ENCODE assay signal across 1 cellular context in the genomic region with DNA sequence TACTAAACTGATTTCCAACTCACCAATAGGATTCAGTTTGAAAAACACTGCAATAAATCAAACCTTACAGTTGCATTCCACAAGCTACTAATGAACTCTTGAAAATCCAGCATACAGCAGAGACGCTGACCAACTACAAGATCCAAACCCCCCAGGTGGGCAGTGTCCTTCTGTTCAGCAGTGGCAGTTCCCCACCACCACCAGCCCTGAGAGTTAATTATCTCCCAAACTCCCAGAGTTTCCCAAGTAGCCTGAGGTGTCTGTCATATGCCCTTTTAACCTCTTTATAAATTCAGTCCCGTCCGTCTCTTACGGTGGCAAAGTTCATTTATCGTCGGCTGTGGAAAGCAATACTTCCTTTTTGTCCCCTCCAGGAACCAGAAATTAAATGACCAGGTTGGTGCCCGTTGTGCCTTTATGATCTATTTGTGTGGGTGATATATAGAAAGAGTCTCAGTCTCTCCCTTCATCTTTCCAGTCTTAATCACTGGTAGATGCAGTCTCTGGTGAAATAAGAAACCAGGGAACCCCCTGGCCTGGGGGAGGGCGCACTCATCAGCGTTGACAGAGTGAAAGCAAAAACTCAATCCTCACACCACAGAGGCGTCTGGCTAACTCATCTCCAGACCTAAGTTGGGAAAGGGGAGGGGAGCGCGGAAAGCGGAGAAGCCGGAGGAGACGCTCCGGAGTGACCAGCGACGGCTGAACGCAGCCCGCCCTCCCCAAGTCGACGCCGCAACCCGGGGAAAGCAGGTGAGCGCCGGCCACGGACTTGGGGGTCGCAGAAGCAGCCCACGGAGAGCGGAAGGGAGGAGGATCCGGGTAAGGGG.
TF ChIP-seq lines count a peak whose summit lies in the region.

No MANE protein-coding gene starts in this region.

TF ChIP-seq in HepG2, 621 proteins besides CTCF, POLR2A, EP300 and RAD21 (continues in another document):
- peak; percentile 68 for TF ChIP-seq ZNF605 (CRISPR knock-in tag; IDR thresholded peaks at IDR 0.05)
- 0 out of 2 replicates have a peak, but pooled peaks have one; percentile 18 for TF ChIP-seq NFKBIZ (CRISPR knock-in tag; IDR thresholded peaks at IDR 0.05)
- 0 out of 2 replicates have a peak, but pooled peaks have one; percentile 33 for TF ChIP-seq TBX2 (CRISPR knock-in tag; IDR thresholded peaks at IDR 0.05; ENCODE audit: borderline replicate concordance)
- TF ChIP-seq, protein P1, sequence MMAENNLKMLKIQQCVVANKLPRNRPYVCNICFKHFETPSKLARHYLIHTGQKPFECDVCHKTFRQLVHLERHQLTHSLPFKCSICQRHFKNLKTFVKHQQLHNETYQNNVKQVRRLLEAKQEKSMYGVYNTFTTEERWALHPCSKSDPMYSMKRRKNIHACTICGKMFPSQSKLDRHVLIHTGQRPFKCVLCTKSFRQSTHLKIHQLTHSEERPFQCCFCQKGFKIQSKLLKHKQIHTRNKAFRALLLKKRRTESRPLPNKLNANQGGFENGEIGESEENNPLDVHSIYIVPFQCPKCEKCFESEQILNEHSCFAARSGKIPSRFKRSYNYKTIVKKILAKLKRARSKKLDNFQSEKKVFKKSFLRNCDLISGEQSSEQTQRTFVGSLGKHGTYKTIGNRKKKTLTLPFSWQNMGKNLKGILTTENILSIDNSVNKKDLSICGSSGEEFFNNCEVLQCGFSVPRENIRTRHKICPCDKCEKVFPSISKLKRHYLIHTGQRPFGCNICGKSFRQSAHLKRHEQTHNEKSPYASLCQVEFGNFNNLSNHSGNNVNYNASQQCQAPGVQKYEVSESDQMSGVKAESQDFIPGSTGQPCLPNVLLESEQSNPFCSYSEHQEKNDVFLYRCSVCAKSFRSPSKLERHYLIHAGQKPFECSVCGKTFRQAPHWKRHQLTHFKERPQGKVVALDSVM (CRISPR knock-in tag; IDR thresholded peaks at IDR 0.05): 0 out of 2 replicates have a peak, but pooled peaks have one; percentile 32
- peak; percentile 61; the same call in 1 of the 2 replicates for TF ChIP-seq TOPORS (CRISPR knock-in tag; IDR thresholded peaks at IDR 0.05)
- TF ChIP-seq ZIK1 (CRISPR knock-in tag; IDR thresholded peaks at IDR 0.05; ENCODE audit: borderline replicate concordance, low read depth): 0 out of 2 replicates have a peak, but pooled peaks have one; percentile 9
- TF ChIP-seq, protein P2, sequence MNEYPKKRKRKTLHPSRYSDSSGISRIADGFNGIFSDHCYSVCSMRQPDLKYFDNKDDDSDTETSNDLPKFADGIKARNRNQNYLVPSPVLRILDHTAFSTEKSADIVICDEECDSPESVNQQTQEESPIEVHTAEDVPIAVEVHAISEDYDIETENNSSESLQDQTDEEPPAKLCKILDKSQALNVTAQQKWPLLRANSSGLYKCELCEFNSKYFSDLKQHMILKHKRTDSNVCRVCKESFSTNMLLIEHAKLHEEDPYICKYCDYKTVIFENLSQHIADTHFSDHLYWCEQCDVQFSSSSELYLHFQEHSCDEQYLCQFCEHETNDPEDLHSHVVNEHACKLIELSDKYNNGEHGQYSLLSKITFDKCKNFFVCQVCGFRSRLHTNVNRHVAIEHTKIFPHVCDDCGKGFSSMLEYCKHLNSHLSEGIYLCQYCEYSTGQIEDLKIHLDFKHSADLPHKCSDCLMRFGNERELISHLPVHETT (CRISPR knock-in tag; conservative IDR thresholded peaks at IDR 0.05): 0 out of 2 replicates have a peak, but pooled peaks have one; percentile 7
- TF ChIP-seq ELF3 (CRISPR knock-in tag; IDR thresholded peaks at IDR 0.05): peak; percentile 11; the same call in 1 of the 2 replicates
- TF ChIP-seq RXRA (CRISPR knock-in tag; IDR thresholded peaks at IDR 0.05): 0 out of 2 replicates have a peak, but pooled peaks have one; percentile 5
- TF ChIP-seq, protein P3, sequence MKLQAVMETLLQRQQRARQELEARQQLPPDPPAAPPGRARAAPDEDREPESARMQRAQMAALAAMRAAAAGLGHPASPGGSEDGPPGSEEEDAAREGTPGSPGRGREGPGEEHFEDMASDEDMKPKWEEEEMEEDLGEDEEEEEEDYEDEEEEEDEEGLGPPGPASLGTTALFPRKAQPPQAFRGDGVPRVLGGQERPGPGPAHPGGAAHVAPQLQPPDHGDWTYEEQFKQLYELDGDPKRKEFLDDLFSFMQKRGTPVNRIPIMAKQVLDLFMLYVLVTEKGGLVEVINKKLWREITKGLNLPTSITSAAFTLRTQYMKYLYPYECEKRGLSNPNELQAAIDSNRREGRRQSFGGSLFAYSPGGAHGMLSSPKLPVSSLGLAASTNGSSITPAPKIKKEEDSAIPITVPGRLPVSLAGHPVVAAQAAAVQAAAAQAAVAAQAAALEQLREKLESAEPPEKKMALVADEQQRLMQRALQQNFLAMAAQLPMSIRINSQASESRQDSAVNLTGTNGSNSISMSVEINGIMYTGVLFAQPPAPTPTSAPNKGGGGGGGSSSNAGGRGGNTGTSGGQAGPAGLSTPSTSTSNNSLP (IDR thresholded peaks at IDR 0.05; ENCODE audit: low read depth, low read length): 0 out of 2 replicates have a peak, but pooled peaks have one; percentile 63
- peak; percentile 16; the same call in 1 of the 2 replicates for TF ChIP-seq AKAP8 (CRISPR knock-in tag; IDR thresholded peaks at IDR 0.05)
- TF ChIP-seq REPIN1 (CRISPR knock-in tag; IDR thresholded peaks at IDR 0.05; ENCODE audit: borderline replicate concordance, low read depth): peak; percentile 43; the same call in 1 of the 2 replicates
- peak; percentile 41 for TF ChIP-seq IKZF4 (CRISPR knock-in tag; IDR thresholded peaks at IDR 0.05; ENCODE audit: borderline replicate concordance, low read depth, not compliant biosample characterization)
- peak; percentile 23; the same call in 1 of the 2 replicates for TF ChIP-seq ZNF292 (CRISPR knock-in tag; IDR thresholded peaks at IDR 0.05; ENCODE audit: borderline replicate concordance, low read depth)
- TF ChIP-seq AGO1 (IDR thresholded peaks at IDR 0.05; ENCODE audit: low read depth, low read length, poor library complexity, severe bottlenecking): peak; percentile 22
- TF ChIP-seq AGO2 (optimal IDR thresholded peaks at IDR 0.05; ENCODE audit: low read depth, low read length): peak; percentile 52
- TF ChIP-seq KAT8 (CRISPR knock-in tag; IDR thresholded peaks at IDR 0.05): peak; percentile 4; the same call in 1 of the 2 replicates
- TF ChIP-seq NBN (conservative IDR thresholded peaks at IDR 0.05): no peak
- TF ChIP-seq DPF2 (CRISPR knock-in tag; IDR thresholded peaks at IDR 0.05; ENCODE audit: borderline replicate concordance, low read depth): 0 out of 2 replicates have a peak, but pooled peaks have one; percentile 6
- 0 out of 2 replicates have a peak, but pooled peaks have one; percentile 53 for TF ChIP-seq ZNF841 (CRISPR knock-in tag; IDR thresholded peaks at IDR 0.05; ENCODE audit: borderline replicate concordance)
- no peak for TF ChIP-seq PLRG1 (conservative IDR thresholded peaks at IDR 0.05)
- TF ChIP-seq PHF20 (CRISPR knock-in tag; IDR thresholded peaks at IDR 0.05): no peak
- peak; percentile 46; the same call in 1 of the 2 replicates for TF ChIP-seq PITX1 (CRISPR knock-in tag; IDR thresholded peaks at IDR 0.05)
- TF ChIP-seq PRMT3 (CRISPR knock-in tag; IDR thresholded peaks at IDR 0.05; ENCODE audit: borderline replicate concordance, low read depth): no peak
- no peak for TF ChIP-seq CREB1 (IDR thresholded peaks at IDR 0.05)
- 0 out of 2 replicates have a peak, but pooled peaks have one; percentile 9 for TF ChIP-seq CREB1 (CRISPR knock-in tag; IDR thresholded peaks at IDR 0.05)
- 0 out of 2 replicates have a peak, but pooled peaks have one; percentile 10 for TF ChIP-seq ZNF558 (CRISPR knock-in tag; IDR thresholded peaks at IDR 0.05; ENCODE audit: borderline replicate concordance)
- 0 out of 2 replicates have a peak, but pooled peaks have one; percentile 6 for TF ChIP-seq ZNF790 (CRISPR knock-in tag; IDR thresholded peaks at IDR 0.05; ENCODE audit: borderline replicate concordance)
- TF ChIP-seq ZNF205 (CRISPR knock-in tag; IDR thresholded peaks at IDR 0.05): 0 out of 2 replicates have a peak, but pooled peaks have one; percentile 64
- peak in 1 of 2 experiments; percentile 62; a peak in 1 of 4 replicates for TF ChIP-seq NR2F1 (CRISPR knock-in tag; IDR thresholded peaks at IDR 0.05)
- TF ChIP-seq POLR2G (IDR thresholded peaks at IDR 0.05; ENCODE audit: low read depth, low read length): 0 out of 2 replicates have a peak, but pooled peaks have one; percentile 17
- peak; percentile 70; the same call in 1 of the 2 replicates for TF ChIP-seq ZNF354B (CRISPR knock-in tag; IDR thresholded peaks at IDR 0.05)
- 0 out of 2 replicates have a peak, but pooled peaks have one; percentile 14 for TF ChIP-seq ZNF225 (CRISPR knock-in tag; IDR thresholded peaks at IDR 0.05)
- 0 out of 2 replicates have a peak, but pooled peaks have one; percentile 43 for TF ChIP-seq ATF1 (CRISPR knock-in tag; IDR thresholded peaks at IDR 0.05)
- TF ChIP-seq ARID2 (CRISPR knock-in tag; IDR thresholded peaks at IDR 0.05; ENCODE audit: borderline replicate concordance): peak; percentile 73
- peak; percentile 20; the same call in 1 of the 2 replicates for TF ChIP-seq SALL1 (CRISPR knock-in tag; IDR thresholded peaks at IDR 0.05)
- peak; percentile 34; the same call in 1 of the 2 replicates for TF ChIP-seq ZNF460 (CRISPR knock-in tag; IDR thresholded peaks at IDR 0.05; ENCODE audit: borderline replicate concordance)
- TF ChIP-seq ONECUT2 (CRISPR knock-in tag; IDR thresholded peaks at IDR 0.05): no peak
- TF ChIP-seq ZNF547 (CRISPR knock-in tag; IDR thresholded peaks at IDR 0.05): peak; percentile 51; the same call in 1 of the 2 replicates
- TF ChIP-seq GABPB1 (CRISPR knock-in tag; IDR thresholded peaks at IDR 0.05): peak; percentile 24; the same call in 1 of the 2 replicates
- peak; percentile 5; the same call in 1 of the 2 replicates for TF ChIP-seq ZNF232 (CRISPR knock-in tag; IDR thresholded peaks at IDR 0.05; ENCODE audit: borderline replicate concordance)
- 0 out of 2 replicates have a peak, but pooled peaks have one; percentile 19 for TF ChIP-seq HNF4A (CRISPR knock-in tag; IDR thresholded peaks at IDR 0.05)
- TF ChIP-seq RXRB (CRISPR knock-in tag; IDR thresholded peaks at IDR 0.05; ENCODE audit: borderline replicate concordance): 0 out of 2 replicates have a peak, but pooled peaks have one; percentile 20
- no peak for TF ChIP-seq ZNF382 (CRISPR knock-in tag; IDR thresholded peaks at IDR 0.05; ENCODE audit: borderline replicate concordance)
- 0 out of 2 replicates have a peak, but pooled peaks have one; percentile 34 for TF ChIP-seq POLR2AphosphoS5 (IDR thresholded peaks at IDR 0.05; ENCODE audit: low read depth, low read length)
- TF ChIP-seq ZNF441 (CRISPR knock-in tag; IDR thresholded peaks at IDR 0.05; ENCODE audit: borderline replicate concordance): no peak
- TF ChIP-seq ZBTB20 (CRISPR knock-in tag; IDR thresholded peaks at IDR 0.05; ENCODE audit: borderline replicate concordance, low read depth): no peak; the same call in 1 of the 2 replicates
- TF ChIP-seq, protein P4, sequence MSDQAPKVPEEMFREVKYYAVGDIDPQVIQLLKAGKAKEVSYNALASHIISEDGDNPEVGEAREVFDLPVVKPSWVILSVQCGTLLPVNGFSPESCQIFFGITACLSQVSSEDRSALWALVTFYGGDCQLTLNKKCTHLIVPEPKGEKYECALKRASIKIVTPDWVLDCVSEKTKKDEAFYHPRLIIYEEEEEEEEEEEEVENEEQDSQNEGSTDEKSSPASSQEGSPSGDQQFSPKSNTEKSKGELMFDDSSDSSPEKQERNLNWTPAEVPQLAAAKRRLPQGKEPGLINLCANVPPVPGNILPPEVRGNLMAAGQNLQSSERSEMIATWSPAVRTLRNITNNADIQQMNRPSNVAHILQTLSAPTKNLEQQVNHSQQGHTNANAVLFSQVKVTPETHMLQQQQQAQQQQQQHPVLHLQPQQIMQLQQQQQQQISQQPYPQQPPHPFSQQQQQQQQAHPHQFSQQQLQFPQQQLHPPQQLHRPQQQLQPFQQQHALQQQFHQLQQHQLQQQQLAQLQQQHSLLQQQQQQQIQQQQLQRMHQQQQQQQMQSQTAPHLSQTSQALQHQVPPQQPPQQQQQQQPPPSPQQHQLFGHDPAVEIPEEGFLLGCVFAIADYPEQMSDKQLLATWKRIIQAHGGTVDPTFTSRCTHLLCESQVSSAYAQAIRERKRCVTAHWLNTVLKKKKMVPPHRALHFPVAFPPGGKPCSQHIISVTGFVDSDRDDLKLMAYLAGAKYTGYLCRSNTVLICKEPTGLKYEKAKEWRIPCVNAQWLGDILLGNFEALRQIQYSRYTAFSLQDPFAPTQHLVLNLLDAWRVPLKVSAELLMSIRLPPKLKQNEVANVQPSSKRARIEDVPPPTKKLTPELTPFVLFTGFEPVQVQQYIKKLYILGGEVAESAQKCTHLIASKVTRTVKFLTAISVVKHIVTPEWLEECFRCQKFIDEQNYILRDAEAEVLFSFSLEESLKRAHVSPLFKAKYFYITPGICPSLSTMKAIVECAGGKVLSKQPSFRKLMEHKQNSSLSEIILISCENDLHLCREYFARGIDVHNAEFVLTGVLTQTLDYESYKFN (CRISPR knock-in tag; conservative IDR thresholded peaks at IDR 0.05): 0 out of 2 replicates have a peak, but pooled peaks have one; percentile 11
- peak; percentile 49 for TF ChIP-seq RBM22 (optimal IDR thresholded peaks at IDR 0.05; ENCODE audit: low read length)
- peak; percentile 21 for TF ChIP-seq PHF8 (CRISPR knock-in tag; IDR thresholded peaks at IDR 0.05)
- peak; percentile 68; the same call in 1 of the 2 replicates for TF ChIP-seq ZNF546 (CRISPR knock-in tag; conservative IDR thresholded peaks at IDR 0.05)
- TF ChIP-seq POGK (CRISPR knock-in tag; conservative IDR thresholded peaks at IDR 0.05): 0 out of 2 replicates have a peak, but pooled peaks have one; percentile 5
- TF ChIP-seq CSRNP1 (CRISPR knock-in tag; IDR thresholded peaks at IDR 0.05): peak; percentile 35; the same call in 1 of the 2 replicates
- peak; percentile 57; the same call in 1 of the 2 replicates for TF ChIP-seq ZNF768 (CRISPR knock-in tag; IDR thresholded peaks at IDR 0.05)
